Comparison of ENCODE assay signal across 7 cellular contexts in the genomic region with DNA sequence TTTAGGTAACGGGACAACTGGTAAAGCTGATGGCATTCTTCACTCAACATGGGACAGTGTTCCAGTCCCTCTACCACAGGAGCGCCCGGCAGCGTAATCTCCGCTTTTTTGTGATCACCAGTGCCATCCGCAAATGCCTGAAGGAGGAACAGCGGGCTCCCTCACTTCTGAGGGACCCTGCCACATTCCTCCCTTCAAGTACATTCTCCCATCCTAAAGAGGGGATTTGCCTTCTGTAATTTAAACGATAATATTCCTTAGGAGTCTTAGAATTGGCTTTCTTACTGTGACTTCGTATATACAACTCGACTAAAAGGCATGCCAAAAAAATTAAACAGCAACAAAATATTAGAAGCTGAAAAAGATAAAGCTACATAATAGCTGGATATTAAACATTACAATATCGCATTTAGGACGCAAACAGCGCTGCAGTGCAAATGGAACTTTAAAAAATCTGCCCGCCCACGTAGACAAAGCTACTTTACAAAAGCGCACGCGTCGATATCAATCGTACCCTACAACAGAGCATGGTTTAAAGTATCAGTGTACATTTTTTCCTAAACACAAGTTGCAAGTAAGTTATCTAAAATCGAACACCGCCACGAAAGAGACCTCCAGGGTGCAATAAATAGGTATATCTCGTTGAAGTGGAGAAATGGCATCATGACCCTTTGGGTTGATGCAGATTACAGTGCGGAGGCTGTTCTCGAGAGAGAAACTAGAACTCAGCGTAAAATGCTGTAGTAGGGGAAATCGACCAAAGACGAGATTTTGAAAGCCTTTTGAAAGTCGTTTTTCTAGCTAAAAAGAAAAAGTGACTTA. TPM values are rescaled to one million over a fixed set of nuclear protein-coding genes. Genes with fewer than 3 reads are reported as not detected.
DNase-seq lines count a peak whose midpoint lies in the region; ATAC-seq and TF ChIP-seq lines count a peak whose summit lies in the region.

No MANE protein-coding gene starts in this region.

- peaks cover 5% of the 10 kb centered on the region for H3K27me3 Mint-ChIP-seq in endothelial cell (ENCODE audit: unreplicated experiment)

- ATAC-seq in GM21390 (IDR thresholded peaks at IDR 0.05; ENCODE audit: unreplicated experiment) = peak; percentile 15

- H3K36me3 ChIP-seq in KMS-11 (ENCODE audit: insufficient read depth) = no peaks in the 10 kb centered on the region
- H3K36me3 ChIP-seq in neural cell (ENCODE audit: insufficient read depth, low read length) = no peaks in the 10 kb centered on the region

- H3K4me3 ChIP-seq in KMS-11 (IDR thresholded peaks at IDR 0.05; ENCODE audit: insufficient read depth, low read depth, low read length) (peak overlapping the region; percentile 27), neural cell (ENCODE audit: low read length) (peak overlapping the region; percentile 75)

- peaks cover 18% of the 10 kb centered on the region for H3K4me1 Mint-ChIP-seq in endothelial cell (ENCODE audit: unreplicated experiment)

- peaks cover 17% of the 10 kb centered on the region for H3F3A ChIP-seq in neural cell (ENCODE audit: insufficient read depth, low read length, poor library complexity, severe bottlenecking)

- no peaks in the 10 kb centered on the region for H3K9me3 ChIP-seq in neural cell (ENCODE audit: low read length)

- no peaks in the 10 kb centered on the region for H3K9me2 ChIP-seq in neural cell (ENCODE audit: insufficient read depth, low read length)

- no peaks in the 10 kb centered on the region for H3K36me3 Mint-ChIP-seq in endothelial cell (ENCODE audit: low read depth, unreplicated experiment)

- H3K4me1 ChIP-seq in KMS-11 (ENCODE audit: low read depth, poor library complexity, severe bottlenecking) = peaks cover 6% of the 10 kb centered on the region

- peak overlapping the region; percentile 87 for H3K4me3 Mint-ChIP-seq in endothelial cell (ENCODE audit: unreplicated experiment)

- no peak overlapping the region for H3K27ac ChIP-seq in KMS-11
- H3K27ac ChIP-seq in neural cell (ENCODE audit: low read length) = no peak overlapping the region

- TF ChIP-seq EP300 in neural cell (conservative IDR thresholded peaks at IDR 0.05; ENCODE audit: poor library complexity, severe bottlenecking) = no peak

- H3K9me3 Mint-ChIP-seq in endothelial cell (ENCODE audit: unreplicated experiment) = no peaks in the 10 kb centered on the region

- H3K4me2 ChIP-seq in KMS-11 (peak overlapping the region; percentile 69), neural cell (ENCODE audit: low read length) (peak overlapping the region; percentile 89)

- H3K27ac Mint-ChIP-seq in endothelial cell (ENCODE audit: unreplicated experiment) = no peak overlapping the region

- DNase-seq in endothelial cell (ENCODE audit: low spot score) (peak; percentile 30), NCI-H2171 (lab: John Stamatoyannopoulos, UW) (no peak), DMS153 (lab: John Stamatoyannopoulos, UW) (no peak)
- no peak for DNase-seq in central memory CD4-positive, alpha-beta T cell

- H3K79me2 ChIP-seq in KMS-11 (ENCODE audit: insufficient read depth, low read depth) (no peaks in the 10 kb centered on the region), neural cell (replicated peaks; ENCODE audit: insufficient read depth, low read length) (peaks cover 6% of the 10 kb centered on the region)

- H3K27me3 ChIP-seq in KMS-11 (ENCODE audit: insufficient read depth, low read depth) (no peaks in the 10 kb centered on the region), neural cell (ENCODE audit: insufficient read depth, low read depth, low read length) (peaks cover 38% of the 10 kb centered on the region)

- H3K9ac ChIP-seq in KMS-11 (peak overlapping the region; percentile 30; the same call in 1 of the 2 replicates), neural cell (ENCODE audit: low read length) (peak overlapping the region; percentile 33)

- TF ChIP-seq CTCF in KMS-11 (conservative IDR thresholded peaks at IDR 0.05; ENCODE audit: low read depth, low read length) (no peak), endothelial cell (IDR thresholded peaks at IDR 0.05; ENCODE audit: unreplicated experiment) (no peak), neural cell (IDR thresholded peaks at IDR 0.05; ENCODE audit: poor library complexity, severe bottlenecking) (no peak)

- no peaks in the 10 kb centered on the region for H4K20me1 ChIP-seq in KMS-11 (ENCODE audit: insufficient read depth)
- H4K20me1 ChIP-seq in neural cell (ENCODE audit: insufficient read depth) = no peaks in the 10 kb centered on the region

- H2AFZ ChIP-seq in KMS-11 (ENCODE audit: low read depth) (peak overlapping the region; percentile 82), neural cell (ENCODE audit: low read depth, low read length) (no peak overlapping the region)

- no peak for TF ChIP-seq RAD21 in neural cell (conservative IDR thresholded peaks at IDR 0.05)

TF ChIP-seq in neural cell, 6 proteins besides CTCF, POLR2A, EP300 and RAD21:
- TF ChIP-seq, protein P1, sequence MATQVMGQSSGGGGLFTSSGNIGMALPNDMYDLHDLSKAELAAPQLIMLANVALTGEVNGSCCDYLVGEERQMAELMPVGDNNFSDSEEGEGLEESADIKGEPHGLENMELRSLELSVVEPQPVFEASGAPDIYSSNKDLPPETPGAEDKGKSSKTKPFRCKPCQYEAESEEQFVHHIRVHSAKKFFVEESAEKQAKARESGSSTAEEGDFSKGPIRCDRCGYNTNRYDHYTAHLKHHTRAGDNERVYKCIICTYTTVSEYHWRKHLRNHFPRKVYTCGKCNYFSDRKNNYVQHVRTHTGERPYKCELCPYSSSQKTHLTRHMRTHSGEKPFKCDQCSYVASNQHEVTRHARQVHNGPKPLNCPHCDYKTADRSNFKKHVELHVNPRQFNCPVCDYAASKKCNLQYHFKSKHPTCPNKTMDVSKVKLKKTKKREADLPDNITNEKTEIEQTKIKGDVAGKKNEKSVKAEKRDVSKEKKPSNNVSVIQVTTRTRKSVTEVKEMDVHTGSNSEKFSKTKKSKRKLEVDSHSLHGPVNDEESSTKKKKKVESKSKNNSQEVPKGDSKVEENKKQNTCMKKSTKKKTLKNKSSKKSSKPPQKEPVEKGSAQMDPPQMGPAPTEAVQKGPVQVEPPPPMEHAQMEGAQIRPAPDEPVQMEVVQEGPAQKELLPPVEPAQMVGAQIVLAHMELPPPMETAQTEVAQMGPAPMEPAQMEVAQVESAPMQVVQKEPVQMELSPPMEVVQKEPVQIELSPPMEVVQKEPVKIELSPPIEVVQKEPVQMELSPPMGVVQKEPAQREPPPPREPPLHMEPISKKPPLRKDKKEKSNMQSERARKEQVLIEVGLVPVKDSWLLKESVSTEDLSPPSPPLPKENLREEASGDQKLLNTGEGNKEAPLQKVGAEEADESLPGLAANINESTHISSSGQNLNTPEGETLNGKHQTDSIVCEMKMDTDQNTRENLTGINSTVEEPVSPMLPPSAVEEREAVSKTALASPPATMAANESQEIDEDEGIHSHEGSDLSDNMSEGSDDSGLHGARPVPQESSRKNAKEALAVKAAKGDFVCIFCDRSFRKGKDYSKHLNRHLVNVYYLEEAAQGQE (IDR thresholded peaks at IDR 0.05; ENCODE audit: borderline replicate concordance) = no peak
- TF ChIP-seq EZH2 (IDR thresholded peaks at IDR 0.05; ENCODE audit: borderline replicate concordance, insufficient read depth, low read length, poor library complexity, severe bottlenecking) (no peak), POLR2AphosphoS5 (IDR thresholded peaks at IDR 0.05) (no peak), SMC3 (conservative IDR thresholded peaks at IDR 0.05; ENCODE audit: poor library complexity) (no peak), MXI1 (conservative IDR thresholded peaks at IDR 0.05; ENCODE audit: poor library complexity, severe bottlenecking) (no peak), TAF1 (IDR thresholded peaks at IDR 0.05; ENCODE audit: low read depth) (no peak)

RNA-seq across cellular contexts. Expression of a gene that starts 2.3 kb away (rescaled TPM):
- 19.6 TPM for total RNA-seq in endothelial cell (ENCODE audit: unreplicated experiment)
- polyA plus RNA-seq in neural cell = 64.1 and 69.7 TPM in 2 replicates
- 46.3 and 58.2 TPM in 2 replicates for polyA minus RNA-seq in neural cell

RNA-seq across cellular contexts. Expression of a gene that starts 20.0 kb away (rescaled TPM):
- 0.44 TPM for total RNA-seq in endothelial cell (ENCODE audit: unreplicated experiment)
- 0.54 and 0.62 TPM in 2 replicates for polyA plus RNA-seq in neural cell
- polyA minus RNA-seq in neural cell = 0.81 and 0.97 TPM in 2 replicates
